Comparison of ENCODE assay signal across 11 cellular contexts in genomic region chr2:109615637-109616144, GRCh38. TPM values are rescaled to one million over a fixed set of nuclear protein-coding genes. Genes with fewer than 3 reads are reported as not detected.
A peak's percentile ranks its signal among the peaks of the same experiment; 100 is the strongest.
DNase-seq lines count a peak whose midpoint lies in the region; ATAC-seq, FAIRE-seq and TF ChIP-seq lines count a peak whose summit lies in the region.
"Had no signal": no experiment of that assay in that cellular context is flagged by ENCODE, and none has a peak within 500 bp of the region (broad histone marks: within the 10 kb centered on the region; RNA-seq: fewer than 3 reads in every experiment).

No MANE protein-coding gene starts in this region.

- H3K4me1 ChIP-seq in ascending aorta (peaks cover 9 to 21% of the 10 kb centered on the region in 2 donors), kidney (ENCODE audit: control insufficient read depth in 1 of 2, insufficient read depth in 1 of 2, low read depth in 1 of 2, low read length in 2 of 2) (peaks cover 9 to 15% of the 10 kb centered on the region in 2 donors)

- H3K9me3 ChIP-seq in ascending aorta (no peaks in the 10 kb centered on the region), kidney (ENCODE audit: control insufficient read depth in 1 of 2, low read length in 2 of 2) (no peaks in the 10 kb centered on the region)
- H3K9me3 ChIP-seq: neutrophil had no signal

- no peaks in the 10 kb centered on the region for H3K36me3 Mint-ChIP-seq in stimulated activated effector memory CD8-positive, alpha-beta T cell treated with anti-CD3 and anti-CD28 coated beads, Interleukin-12 subunit alpha, Interleukin-12 subunit beta, amount 100 ng/mL, for 72 hours

- H3K4me3 ChIP-seq in ascending aorta (peak overlapping the region; percentile 72 to 93), kidney (ENCODE audit: low read length in 2 of 2) (peak overlapping the region; percentile 69 to 85)

- H3K36me3 ChIP-seq in ascending aorta: peaks cover 0 to 5% of the 10 kb centered on the region in 2 donors
- H3K36me3 ChIP-seq in kidney (ENCODE audit: control insufficient read depth in 1 of 2, insufficient read depth in 2 of 2, low read length in 2 of 2): no peaks in the 10 kb centered on the region
- H3K36me3 ChIP-seq: neutrophil had no signal

- H3K27ac ChIP-seq in ascending aorta: peak overlapping the region in 1 of 2 donors; percentile 93
- peak overlapping the region; percentile 18 to 95 for H3K27ac ChIP-seq in kidney (ENCODE audit: low read depth in 2 of 2, low read length in 2 of 2)
- H3K27ac ChIP-seq: neutrophil had no signal

- intact Hi-C loops in ascending aorta (cut with DNase I): loop anchor here (2.0 to 10.0 kb wide), 2 partner anchors 75 to 451 kb away; no protein-coding TSS in a partner anchor
- intact Hi-C loops in kidney (cut with DNase I): no loop called here

- H3K27me3 ChIP-seq in ascending aorta: no peaks in the 10 kb centered on the region

- DNase-seq in NCI-H1417 (lab: John Stamatoyannopoulos, UW) (peak in 2 of 3 experiments; percentile 23 to 34), NCI-H1417 treated with DMSO at 0.1 percent for 48 hours (lab: John Stamatoyannopoulos, UW) (no peak), ascending aorta (ENCODE audit: low spot score in 2 of 2) (no peak), kidney (peak; percentile 76), SW 1271 (lab: John Stamatoyannopoulos, UW) (no peak)
- DNase-seq in stimulated activated effector memory CD8-positive, alpha-beta T cell treated with anti-CD3 and anti-CD28 coated beads, Interleukin-12 subunit alpha, Interleukin-12 subunit beta, amount 100 ng/mL, for 72 hours (ENCODE audit: low spot score in 2 of 2): no peak
- DNase-seq: NCI-H1436 treated with DMSO at 0.1 percent for 48 hours had no signal

- peak overlapping the region; percentile 38 for H3K4me3 Mint-ChIP-seq in stimulated activated effector memory CD8-positive, alpha-beta T cell treated with anti-CD3 and anti-CD28 coated beads, Interleukin-12 subunit alpha, Interleukin-12 subunit beta, amount 100 ng/mL, for 72 hours

- no peak for FAIRE-seq in kidney (lab: Jason Lieb, UNC)
- FAIRE-seq: A204.1 had no signal

- H3K9me3 Mint-ChIP-seq in stimulated activated effector memory CD8-positive, alpha-beta T cell treated with anti-CD3 and anti-CD28 coated beads, Interleukin-12 subunit alpha, Interleukin-12 subunit beta, amount 100 ng/mL, for 72 hours: no peaks in the 10 kb centered on the region

- no peak overlapping the region for H3K27ac Mint-ChIP-seq in stimulated activated effector memory CD8-positive, alpha-beta T cell treated with anti-CD3 and anti-CD28 coated beads, Interleukin-12 subunit alpha, Interleukin-12 subunit beta, amount 100 ng/mL, for 72 hours

- TF ChIP-seq CTCF in ascending aorta (IDR thresholded peaks at IDR 0.05) (no peak), kidney (IDR thresholded peaks at IDR 0.05; ENCODE audit: borderline replicate concordance, extremely low read depth, insufficient read depth) (no peak)

- H3K4me1 Mint-ChIP-seq in stimulated activated effector memory CD8-positive, alpha-beta T cell treated with anti-CD3 and anti-CD28 coated beads, Interleukin-12 subunit alpha, Interleukin-12 subunit beta, amount 100 ng/mL, for 72 hours: no peaks in the 10 kb centered on the region

- H3K9ac ChIP-seq in kidney (ENCODE audit: low read length in 2 of 2): peak overlapping the region; percentile 9 to 56

- ATAC-seq in stimulated activated effector memory CD8-positive, alpha-beta T cell treated with anti-CD3 and anti-CD28 coated beads, Interleukin-12 subunit alpha, Interleukin-12 subunit beta, amount 100 ng/mL, for 72 hours: no peak
- ATAC-seq in HG03432 (IDR thresholded peaks at IDR 0.05; ENCODE audit: unreplicated experiment): no peak
- ATAC-seq in HG02678 (IDR thresholded peaks at IDR 0.05; ENCODE audit: unreplicated experiment): no peak

RNA-seq across cellular contexts. Expression of gene SOWAHC, which starts 1.5 kb away (rescaled TPM):
- total RNA-seq in ascending aorta (20.8 TPM), kidney (11.8 TPM)
- polyA plus RNA-seq in kidney (ENCODE audit: insufficient read depth, low read depth, low replicate concordance): 7.5 TPM

RNA-seq across cellular contexts. Expression of gene SEPTIN10, which starts 1.9 kb away (rescaled TPM):
- total RNA-seq in ascending aorta: 59.0 TPM
- total RNA-seq in kidney: 80.7 TPM
- 20.8 TPM for polyA plus RNA-seq in kidney (ENCODE audit: insufficient read depth, low read depth, low replicate concordance)

Comparison
In these comparisons a context has a peak if more than half of its experiments do, and no peak if none do; other contexts are left out.
1. DNase-seq: peak in NCI-H1417 (2 of 3) and kidney (single experiment); none in NCI-H1417 treated with DMSO at 0.1 percent for 48 hours (single experiment), ascending aorta (0 of 2), stimulated activated effector memory CD8-positive, alpha-beta T cell treated with anti-CD3 and anti-CD28 coated beads, Interleukin-12 subunit alpha, Interleukin-12 subunit beta, amount 100 ng/mL, for 72 hours (0 of 2) and SW 1271 (0 of 2).